Comparison of ENCODE assay signal across 18 cellular contexts in the genomic region with DNA sequence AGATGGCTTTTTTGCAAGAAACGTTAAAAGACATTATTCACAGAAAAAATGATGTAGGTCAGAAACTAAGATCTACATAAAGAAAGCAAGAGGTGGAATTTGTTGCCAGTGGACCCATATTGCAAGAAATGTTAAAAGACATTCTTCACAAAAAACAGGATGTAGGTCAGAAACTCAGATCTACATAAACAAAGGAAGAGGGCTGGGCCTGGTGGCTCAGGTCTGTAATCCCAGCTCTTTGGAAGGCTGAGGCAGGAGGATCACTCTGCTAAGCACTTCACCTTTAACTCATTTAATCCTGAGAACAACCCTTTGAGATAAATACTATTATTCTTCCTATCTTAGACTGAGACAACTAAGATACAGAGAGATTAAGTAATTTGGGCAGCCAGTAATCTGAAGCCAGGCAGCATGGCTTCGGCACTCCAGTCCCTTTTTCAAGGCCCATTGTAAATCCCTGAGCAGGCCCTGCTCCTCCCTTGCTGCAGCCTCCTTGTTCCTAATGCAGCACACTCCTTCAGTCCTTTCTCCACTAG. TPM values are rescaled to one million over a fixed set of nuclear protein-coding genes. Genes with fewer than 3 reads are reported as not detected.
A peak's percentile ranks its signal among the peaks of the same experiment; 100 is the strongest.
DNase-seq lines count a peak whose midpoint lies in the region; ATAC-seq and TF ChIP-seq lines count a peak whose summit lies in the region.
"Had no signal": no experiment of that assay in that cellular context is flagged by ENCODE, and none has a peak within 500 bp of the region (broad histone marks: within the 10 kb centered on the region; RNA-seq: fewer than 3 reads in every experiment).

No MANE protein-coding gene starts in this region.

- no peak overlapping the region for H2AFZ ChIP-seq in neural progenitor cell (replicated peaks)

- H3K4me1 ChIP-seq in HUES48 (ENCODE audit: control insufficient read depth, insufficient read depth, low read length) (peaks cover 3% of the 10 kb centered on the region; the same call in 1 of the 2 replicates), neural progenitor cell (no peaks in the 10 kb centered on the region)
- H3K4me1 ChIP-seq: spleen, vagina had no signal

- H3K27ac ChIP-seq in HUES48 (ENCODE audit: low read depth, low read length) (peak overlapping the region; percentile 32), neural progenitor cell (peak overlapping the region; percentile 60)
- no peak overlapping the region for H3K27ac ChIP-seq in CD4-positive, alpha-beta T cell (ENCODE audit: low read depth, low read length)
- H3K27ac ChIP-seq: esophagus muscularis mucosa, spleen, vagina had no signal

- ATAC-seq in activated naive CD8-positive, alpha-beta T cell treated with anti-CD3 and anti-CD28 coated beads, Interleukin-2, amount 10 ng/mL, durations not matched to agents 7 days and 5 days (ENCODE audit: low read depth), result no peak
- ATAC-seq in CD4-positive, alpha-beta T cell (ENCODE audit: poor library complexity), result no peak
- no peak for ATAC-seq in stimulated activated naive B cell treated with anti-CD40 and anti-IgM and Interleukin-4, amounts not matched to agents 10 μg/mL and 1 μg/mL and 100 μg/mL, for 72 hours (replicated peaks)
- ATAC-seq: left colon had no signal

- H3K4me3 ChIP-seq in HUES48 (ENCODE audit: low read depth, low read length) (no peak overlapping the region), neural progenitor cell (no peak overlapping the region)
- H3K4me3 ChIP-seq: esophagus muscularis mucosa, spleen, vagina had no signal

- H3K4me2 ChIP-seq in neural progenitor cell, result no peak overlapping the region

- no peaks in the 10 kb centered on the region for H3F3A ChIP-seq in neural progenitor cell (ENCODE audit: low read depth)

- DNase-seq in activated naive CD4-positive, alpha-beta T cell treated with anti-CD3 and anti-CD28 coated beads, Interleukin-2, amount 10 ng/mL, durations not matched to agents 7 days and 5 days, result no peak
- DNase-seq in activated naive CD4-positive, alpha-beta T cell (lab: John Stamatoyannopoulos, UW), result no peak
- no peak for DNase-seq in activated naive CD8-positive, alpha-beta T cell treated with anti-CD3 and anti-CD28 coated beads, Interleukin-2, amount 10 ng/mL, durations not matched to agents 7 days and 5 days
- DNase-seq in neural progenitor cell (ENCODE audit: low spot score), result peak; percentile 7
- DNase-seq in CD4-positive, alpha-beta T cell, result no peak
- DNase-seq in NCI-H526 (lab: John Stamatoyannopoulos, UW), result no peak
- DNase-seq in stimulated activated naive B cell treated with anti-CD40 and anti-IgM and Interleukin-4, amounts not matched to agents 10 μg/mL and 1 μg/mL and 100 μg/mL, for 72 hours, result no peak
- DNase-seq: amygdala; CD8-positive, alpha-beta memory T cell; central memory CD4-positive, alpha-beta T cell; left colon; NCI-H1048; NCI-H2029 treated with DMSO at 0.1 percent for 48 hours; NCI-H446; spleen had no signal

- H3K79me2 ChIP-seq in neural progenitor cell (ENCODE audit: low read depth), result peaks cover 44% of the 10 kb centered on the region

- H3K36me3 ChIP-seq in HUES48 (ENCODE audit: control insufficient read depth, insufficient read depth, low read length), result no peaks in the 10 kb centered on the region
- H3K36me3 ChIP-seq in neural progenitor cell, result no peaks in the 10 kb centered on the region

- H3K27ac Mint-ChIP-seq in activated naive CD4-positive, alpha-beta T cell treated with anti-CD3 and anti-CD28 coated beads, Interleukin-2, amount 10 ng/mL, durations not matched to agents 7 days and 5 days, result peak overlapping the region; percentile 87
- H3K27ac Mint-ChIP-seq in activated naive CD8-positive, alpha-beta T cell treated with anti-CD3 and anti-CD28 coated beads, Interleukin-2, amount 10 ng/mL, durations not matched to agents 7 days and 5 days, result peak overlapping the region; percentile 51
- peak overlapping the region; percentile 37 for H3K27ac Mint-ChIP-seq in neural progenitor cell
- H3K27ac Mint-ChIP-seq in CD4-positive, alpha-beta T cell, result no peak overlapping the region
- H3K27ac Mint-ChIP-seq in stimulated activated naive B cell treated with anti-CD40 and anti-IgM and Interleukin-4, amounts not matched to agents 10 μg/mL and 1 μg/mL and 100 μg/mL, for 72 hours, result no peak overlapping the region

- no peaks in the 10 kb centered on the region for H3K27me3 Mint-ChIP-seq in activated naive CD4-positive, alpha-beta T cell treated with anti-CD3 and anti-CD28 coated beads, Interleukin-2, amount 10 ng/mL, durations not matched to agents 7 days and 5 days
- H3K27me3 Mint-ChIP-seq in activated naive CD8-positive, alpha-beta T cell treated with anti-CD3 and anti-CD28 coated beads, Interleukin-2, amount 10 ng/mL, durations not matched to agents 7 days and 5 days, result no peaks in the 10 kb centered on the region
- H3K27me3 Mint-ChIP-seq in neural progenitor cell (ENCODE audit: insufficient read depth, low read depth), result peaks cover 2% of the 10 kb centered on the region
- H3K27me3 Mint-ChIP-seq in CD4-positive, alpha-beta T cell, result no peaks in the 10 kb centered on the region
- no peaks in the 10 kb centered on the region for H3K27me3 Mint-ChIP-seq in stimulated activated naive B cell treated with anti-CD40 and anti-IgM and Interleukin-4, amounts not matched to agents 10 μg/mL and 1 μg/mL and 100 μg/mL, for 72 hours
- H3K27me3 Mint-ChIP-seq: CD8-positive, alpha-beta memory T cell had no signal

- H4K20me1 ChIP-seq in neural progenitor cell (ENCODE audit: low read depth), result no peaks in the 10 kb centered on the region

- POLR2A ChIA-PET in activated naive CD8-positive, alpha-beta T cell treated with anti-CD3 and anti-CD28 coated beads, Interleukin-2, amount 10 ng/mL, durations not matched to agents 7 days and 5 days (lab: Charles Lee), result no interaction called here
- POLR2A ChIA-PET in CD4-positive, alpha-beta T cell (lab: Charles Lee), result no interaction called here

- peaks cover 52% of the 10 kb centered on the region for H3K36me3 Mint-ChIP-seq in activated naive CD4-positive, alpha-beta T cell treated with anti-CD3 and anti-CD28 coated beads, Interleukin-2, amount 10 ng/mL, durations not matched to agents 7 days and 5 days
- peaks cover 47% of the 10 kb centered on the region for H3K36me3 Mint-ChIP-seq in activated naive CD8-positive, alpha-beta T cell treated with anti-CD3 and anti-CD28 coated beads, Interleukin-2, amount 10 ng/mL, durations not matched to agents 7 days and 5 days
- H3K36me3 Mint-ChIP-seq in neural progenitor cell, result peaks cover 7% of the 10 kb centered on the region
- H3K36me3 Mint-ChIP-seq in CD4-positive, alpha-beta T cell (ENCODE audit: low read depth), result peaks cover 85% of the 10 kb centered on the region
- H3K36me3 Mint-ChIP-seq in stimulated activated naive B cell treated with anti-CD40 and anti-IgM and Interleukin-4, amounts not matched to agents 10 μg/mL and 1 μg/mL and 100 μg/mL, for 72 hours, result peaks cover 39 to 48% of the 10 kb centered on the region in 2 donors

- H3K9me3 ChIP-seq in HUES48 (ENCODE audit: control insufficient read depth, insufficient read depth, low read length) (no peaks in the 10 kb centered on the region), neural progenitor cell (ENCODE audit: low read depth) (no peaks in the 10 kb centered on the region)
- peaks cover 18% of the 10 kb centered on the region for H3K9me3 ChIP-seq in CD4-positive, alpha-beta T cell (ENCODE audit: control insufficient read depth, low read length)
- H3K9me3 ChIP-seq: esophagus muscularis mucosa, vagina had no signal

- H3K4me1 Mint-ChIP-seq in activated naive CD4-positive, alpha-beta T cell treated with anti-CD3 and anti-CD28 coated beads, Interleukin-2, amount 10 ng/mL, durations not matched to agents 7 days and 5 days, result peaks cover 29% of the 10 kb centered on the region
- peaks cover 22% of the 10 kb centered on the region for H3K4me1 Mint-ChIP-seq in activated naive CD8-positive, alpha-beta T cell treated with anti-CD3 and anti-CD28 coated beads, Interleukin-2, amount 10 ng/mL, durations not matched to agents 7 days and 5 days
- no peaks in the 10 kb centered on the region for H3K4me1 Mint-ChIP-seq in neural progenitor cell
- peaks cover 43% of the 10 kb centered on the region for H3K4me1 Mint-ChIP-seq in CD4-positive, alpha-beta T cell (ENCODE audit: low read depth)
- peaks cover 0 to 3% of the 10 kb centered on the region in 2 donors for H3K4me1 Mint-ChIP-seq in stimulated activated naive B cell treated with anti-CD40 and anti-IgM and Interleukin-4, amounts not matched to agents 10 μg/mL and 1 μg/mL and 100 μg/mL, for 72 hours

- no peak overlapping the region for H3K4me3 Mint-ChIP-seq in activated naive CD4-positive, alpha-beta T cell treated with anti-CD3 and anti-CD28 coated beads, Interleukin-2, amount 10 ng/mL, durations not matched to agents 7 days and 5 days
- peak overlapping the region; percentile 20 for H3K4me3 Mint-ChIP-seq in activated naive CD8-positive, alpha-beta T cell treated with anti-CD3 and anti-CD28 coated beads, Interleukin-2, amount 10 ng/mL, durations not matched to agents 7 days and 5 days
- no peak overlapping the region for H3K4me3 Mint-ChIP-seq in neural progenitor cell
- H3K4me3 Mint-ChIP-seq in CD4-positive, alpha-beta T cell, result no peak overlapping the region
- H3K4me3 Mint-ChIP-seq in stimulated activated naive B cell treated with anti-CD40 and anti-IgM and Interleukin-4, amounts not matched to agents 10 μg/mL and 1 μg/mL and 100 μg/mL, for 72 hours, result no peak overlapping the region

- CTCF ChIA-PET in activated naive CD4-positive, alpha-beta T cell treated with anti-CD3 and anti-CD28 coated beads, Interleukin-2, amount 10 ng/mL, durations not matched to agents 7 days and 5 days (lab: Charles Lee), result no interaction called here
- CTCF ChIA-PET in CD4-positive, alpha-beta T cell (lab: Charles Lee), result no interaction called here

- H3K27me3 ChIP-seq in HUES48 (ENCODE audit: control insufficient read depth, insufficient read depth, low read length), result no peaks in the 10 kb centered on the region
- no peaks in the 10 kb centered on the region for H3K27me3 ChIP-seq in neural progenitor cell
- H3K27me3 ChIP-seq in CD4-positive, alpha-beta T cell (ENCODE audit: control insufficient read depth, insufficient read depth, low read length), result no peaks in the 10 kb centered on the region
- H3K27me3 ChIP-seq: esophagus muscularis mucosa, spleen, vagina had no signal

- no peak for TF ChIP-seq CTCF in neural progenitor cell (IDR thresholded peaks at IDR 0.05)
- no peak for TF ChIP-seq CTCF in CD4-positive, alpha-beta T cell (IDR thresholded peaks at IDR 0.05)

- H3K9me3 Mint-ChIP-seq in activated naive CD4-positive, alpha-beta T cell treated with anti-CD3 and anti-CD28 coated beads, Interleukin-2, amount 10 ng/mL, durations not matched to agents 7 days and 5 days, result peaks cover 14% of the 10 kb centered on the region
- peaks cover 5% of the 10 kb centered on the region for H3K9me3 Mint-ChIP-seq in activated naive CD8-positive, alpha-beta T cell treated with anti-CD3 and anti-CD28 coated beads, Interleukin-2, amount 10 ng/mL, durations not matched to agents 7 days and 5 days
- peaks cover 4% of the 10 kb centered on the region for H3K9me3 Mint-ChIP-seq in neural progenitor cell
- H3K9me3 Mint-ChIP-seq in CD4-positive, alpha-beta T cell, result peaks cover 5% of the 10 kb centered on the region
- peaks cover 6 to 10% of the 10 kb centered on the region in 2 donors for H3K9me3 Mint-ChIP-seq in stimulated activated naive B cell treated with anti-CD40 and anti-IgM and Interleukin-4, amounts not matched to agents 10 μg/mL and 1 μg/mL and 100 μg/mL, for 72 hours

- intact Hi-C loops in CD4-positive, alpha-beta T cell (cut with DNase I, micrococcal nuclease), result no loop called here

- no peak overlapping the region for H3K9ac ChIP-seq in HUES48 (ENCODE audit: low read depth, low read length)
- H3K9ac ChIP-seq in neural progenitor cell, result no peak overlapping the region

RNA-seq across cellular contexts. Expression of gene ZFAND4, which starts 11.6 kb away (rescaled TPM):
- total RNA-seq in activated naive CD8-positive, alpha-beta T cell treated with anti-CD3 and anti-CD28 coated beads, Interleukin-2, amount 10 ng/mL, durations not matched to agents 7 days and 5 days, result 10 to 100 TPM; 22.3 to 24.3 TPM
- total RNA-seq in neural progenitor cell (ENCODE audit: low replicate concordance), result 22.8 and 23.8 TPM in 2 replicates
- total RNA-seq in CD4-positive, alpha-beta T cell, result 10 to 100 TPM; 30.4 to 34.5 TPM

Comparison
In these comparisons a context has a peak if more than half of its experiments do, and no peak if none do; other contexts are left out.
1. H3K27ac Mint-ChIP-seq: peak in activated naive CD4-positive, alpha-beta T cell treated with anti-CD3 and anti-CD28 coated beads, Interleukin-2, amount 10 ng/mL, durations not matched to agents 7 days and 5 days (single experiment), activated naive CD8-positive, alpha-beta T cell treated with anti-CD3 and anti-CD28 coated beads, Interleukin-2, amount 10 ng/mL, durations not matched to agents 7 days and 5 days (single experiment) and neural progenitor cell (single experiment); none in CD4-positive, alpha-beta T cell (single experiment) and stimulated activated naive B cell treated with anti-CD40 and anti-IgM and Interleukin-4, amounts not matched to agents 10 μg/mL and 1 μg/mL and 100 μg/mL, for 72 hours (single experiment).